Comparison of ENCODE assay signal across 9 cellular contexts in genomic region chr20:47453167-47453782, GRCh38. TPM values are rescaled to one million over a fixed set of nuclear protein-coding genes. Genes with fewer than 3 reads are reported as not detected.
DNase-seq lines count a peak whose midpoint lies in the region; ATAC-seq and TF ChIP-seq lines count a peak whose summit lies in the region.
"Had no signal": no experiment of that assay in that cellular context is flagged by ENCODE, and none has a peak within 500 bp of the region (broad histone marks: within the 10 kb centered on the region; RNA-seq: fewer than 3 reads in every experiment).

No MANE protein-coding gene starts in this region.

- H3K36me3 Mint-ChIP-seq in WTC11: no peaks in the 10 kb centered on the region

- POLR2A ChIA-PET in AG04449 (lab: Yijun Ruan, JAX) (interaction anchor here (0.6 to 1.1 kb wide), 2 partner anchors 49 to 105 kb away, joined by 3 to 6 read pairs; partner anchors contain the start of gene NCOA3), WTC11 (lab: Charles Lee) (interaction anchor here (0.6 kb wide), 1 partner anchor 827 kb away, joined by 4 read pairs; no protein-coding TSS in a partner anchor)

- H3K27me3 Mint-ChIP-seq in WTC11 (ENCODE audit: low read depth): no peaks in the 10 kb centered on the region

- no peaks in the 10 kb centered on the region for H3K4me1 Mint-ChIP-seq in WTC11

- ATAC-seq in GM19035 (IDR thresholded peaks at IDR 0.05; ENCODE audit: unreplicated experiment) (peak; percentile 88), HG03280 (IDR thresholded peaks at IDR 0.05; ENCODE audit: unreplicated experiment) (peak; percentile 87), WTC11 (no peak), left lobe of liver (no peak)

- CTCF ChIA-PET in AG04449 (lab: Yijun Ruan, JAX) (interaction anchor here (1.0 to 1.2 kb wide), 4 partner anchors 69 to 1167 kb away, joined by 3 read pairs; no protein-coding TSS in a partner anchor), WTC11 (lab: Charles Lee) (interaction anchor here (0.9 to 1.3 kb wide), 3 partner anchors 40 to 257 kb away, joined by 3 read pairs; no protein-coding TSS in a partner anchor)

- no peak overlapping the region for H3K4me3 ChIP-seq in AG04449 (ENCODE audit: low read depth, low read length)

- 0 out of 2 replicates have a peak overlapping the region, but pooled peaks have one; percentile 65 for H3K27ac Mint-ChIP-seq in WTC11

- DNase-seq in AG04449 (ENCODE audit: low read depth, low spot score) (peak; percentile 45), WTC11 (ENCODE audit: low spot score) (no peak), glomerular visceral epithelial cell (ENCODE audit: extremely low spot score) (peak; percentile 90), left lobe of liver (ENCODE audit: low spot score) (no peak), DMS79 (lab: John Stamatoyannopoulos, UW) (no peak), GF-D8 (lab: John Stamatoyannopoulos, UW) (no peak)
- DNase-seq: left cardiac atrium had no signal

- TF ChIP-seq CTCF in AG04449 (IDR thresholded peaks at IDR 0.05; ENCODE audit: insufficient read depth, low read length, missing control alignments) (no peak), WTC11 (IDR thresholded peaks at IDR 0.05) (no peak)

- no peak overlapping the region for H3K4me3 Mint-ChIP-seq in WTC11

- H3K9me3 Mint-ChIP-seq in WTC11: no peaks in the 10 kb centered on the region

TF ChIP-seq in WTC11, 78 proteins besides CTCF, POLR2A, EP300 and RAD21:
- TF ChIP-seq PREB (CRISPR knock-in tag; IDR thresholded peaks at IDR 0.05; ENCODE audit: borderline replicate concordance) (no peak), EMX1 (CRISPR knock-in tag; IDR thresholded peaks at IDR 0.05) (no peak), KAT7 (CRISPR knock-in tag; IDR thresholded peaks at IDR 0.05; ENCODE audit: borderline replicate concordance) (no peak), ARID4B (CRISPR knock-in tag; IDR thresholded peaks at IDR 0.05; ENCODE audit: borderline replicate concordance) (no peak), SMAD4 (CRISPR knock-in tag; IDR thresholded peaks at IDR 0.05) (no peak), MLX (CRISPR knock-in tag; IDR thresholded peaks at IDR 0.05) (no peak), NR2C2 (CRISPR knock-in tag; IDR thresholded peaks at IDR 0.05) (no peak), JAZF1 (CRISPR knock-in tag; IDR thresholded peaks at IDR 0.05) (no peak), FOXJ3 (CRISPR knock-in tag; IDR thresholded peaks at IDR 0.05; ENCODE audit: borderline replicate concordance) (no peak), OVOL2 (CRISPR knock-in tag; IDR thresholded peaks at IDR 0.05; ENCODE audit: borderline replicate concordance) (no peak), E2F4 (CRISPR knock-in tag; IDR thresholded peaks at IDR 0.05; ENCODE audit: borderline replicate concordance, low read depth) (no peak), ZNF232 (CRISPR knock-in tag; IDR thresholded peaks at IDR 0.05) (no peak), NFATC4 (CRISPR knock-in tag; IDR thresholded peaks at IDR 0.05) (no peak), ZNF317 (CRISPR knock-in tag; IDR thresholded peaks at IDR 0.05; ENCODE audit: borderline replicate concordance, low read depth) (no peak), RORB (CRISPR knock-in tag; IDR thresholded peaks at IDR 0.05) (no peak), CREM (CRISPR knock-in tag; IDR thresholded peaks at IDR 0.05) (no peak), FOXK1 (CRISPR knock-in tag; IDR thresholded peaks at IDR 0.05) (no peak), CREB1 (CRISPR knock-in tag; IDR thresholded peaks at IDR 0.05) (no peak), NR3C1 (CRISPR knock-in tag; conservative IDR thresholded peaks at IDR 0.05; ENCODE audit: low read depth) (no peak), JUN (CRISPR knock-in tag; IDR thresholded peaks at IDR 0.05) (no peak)

RNA-seq across cellular contexts. Expression of gene NCOA3, which starts 48.4 kb away (rescaled TPM):
- total RNA-seq in WTC11 (2021) (20.2 to 25.2 TPM (median 21.5 TPM) in 3 replicates), left lobe of liver (11.2 TPM)

Comparison
In these comparisons a context has a peak if more than half of its experiments do, and no peak if none do; other contexts are left out.
1. DNase-seq: peak in AG04449 (single experiment) and glomerular visceral epithelial cell (single experiment); none in WTC11 (single experiment), left lobe of liver (single experiment), DMS79 (single experiment) and GF-D8 (single experiment).
2. ATAC-seq: peak in GM19035 (single experiment) and HG03280 (single experiment); none in WTC11 (single experiment) and left lobe of liver (single experiment).